In genomic region chr2:101533611-101534601, GRCh38 we compare ENCODE assay signal across 11 cellular contexts. TPM values are rescaled to one million over a fixed set of nuclear protein-coding genes. Genes with fewer than 3 reads are reported as not detected.
DNase-seq lines count a peak whose midpoint lies in the region; ATAC-seq and TF ChIP-seq lines count a peak whose summit lies in the region.
"Had no signal": no experiment of that assay in that cellular context is flagged by ENCODE, and none has a peak within 500 bp of the region (broad histone marks: within the 10 kb centered on the region; RNA-seq: fewer than 3 reads in every experiment).

No MANE protein-coding gene starts in this region.

- H3K4me3 ChIP-seq in neural progenitor cell = no peak overlapping the region
- H3K4me3 ChIP-seq: BLaER1, K562 had no signal

- peaks cover 1% of the 10 kb centered on the region for H3K4me1 ChIP-seq in neural progenitor cell
- H3K4me1 ChIP-seq: BLaER1 had no signal

- H3K27ac Mint-ChIP-seq in neural progenitor cell = peak overlapping the region; percentile 11
- H3K27ac Mint-ChIP-seq: nephron progenitor cell had no signal

- H3F3A ChIP-seq in neural progenitor cell (ENCODE audit: low read depth) = peaks cover 21% of the 10 kb centered on the region

- H3K36me3 ChIP-seq in neural progenitor cell = no peaks in the 10 kb centered on the region
- H3K36me3 ChIP-seq: BLaER1 had no signal

- H3K27me3 ChIP-seq in neural progenitor cell = no peaks in the 10 kb centered on the region
- H3K27me3 ChIP-seq: BLaER1 had no signal

- no peak overlapping the region for H3K4me3 Mint-ChIP-seq in neural progenitor cell
- H3K4me3 Mint-ChIP-seq: nephron progenitor cell had no signal

- peaks cover 11% of the 10 kb centered on the region for H3K4me1 Mint-ChIP-seq in neural progenitor cell
- H3K4me1 Mint-ChIP-seq: nephron progenitor cell had no signal

- no peaks in the 10 kb centered on the region for H3K36me3 Mint-ChIP-seq in neural progenitor cell

- no peak overlapping the region for H2AFZ ChIP-seq in neural progenitor cell (replicated peaks)

- no peaks in the 10 kb centered on the region for H4K20me1 ChIP-seq in neural progenitor cell (ENCODE audit: low read depth)
- H4K20me1 ChIP-seq: BLaER1 had no signal

- no peaks in the 10 kb centered on the region for H3K9me3 Mint-ChIP-seq in neural progenitor cell
- H3K9me3 Mint-ChIP-seq: nephron progenitor cell had no signal

- TF ChIP-seq POLR2A in erythroblast (IDR thresholded peaks at IDR 0.05; ENCODE audit: low read length) = no peak

- H3K27ac ChIP-seq in neural progenitor cell = no peak overlapping the region
- H3K27ac ChIP-seq: BLaER1 had no signal

- no peaks in the 10 kb centered on the region for H3K79me2 ChIP-seq in neural progenitor cell (ENCODE audit: low read depth)

- H3K9me3 ChIP-seq in neural progenitor cell (ENCODE audit: low read depth) = no peaks in the 10 kb centered on the region

- H3K27me3 Mint-ChIP-seq in neural progenitor cell (ENCODE audit: insufficient read depth, low read depth) = peaks cover 4% of the 10 kb centered on the region

- ATAC-seq in activated CD4-positive, CD25-positive, alpha-beta regulatory T cell treated with anti-CD3 and anti-CD28 coated beads, Interleukin-2, amount 50 U/mL, for 24 hours = no peak
- ATAC-seq: K562 had no signal

- DNase-seq in CD1c-positive myeloid dendritic cell (ENCODE audit: extremely low spot score) (peak; percentile 77), SKM-1 (lab: John Stamatoyannopoulos, UW; ENCODE audit: unreplicated experiment) (peak; percentile 41), foreskin melanocyte (peak; percentile 45), neural progenitor cell (ENCODE audit: low spot score) (peak; percentile 7), GM13976 (ENCODE audit: low spot score) (no peak), kidney tubule cell (ENCODE audit: low spot score) (no peak), erythroblast (lab: John Stamatoyannopoulos, UW) (no peak)
- DNase-seq: nephron progenitor cell had no signal

- no peak overlapping the region for H3K4me2 ChIP-seq in neural progenitor cell
- H3K4me2 ChIP-seq: BLaER1 had no signal

- TF ChIP-seq CTCF in neural progenitor cell (IDR thresholded peaks at IDR 0.05) = no peak
- TF ChIP-seq CTCF in GM13976 (IDR thresholded peaks at IDR 0.05; ENCODE audit: borderline replicate concordance, control extremely low read depth, extremely low read depth, insufficient read depth, missing control alignments) = no peak

- in situ Hi-C loops in GM13976 (cut with MboI; ENCODE audit: low sequenced_read_pairs, unreplicated experiment) = no loop called here

- H3K9ac ChIP-seq in neural progenitor cell = no peak overlapping the region
- H3K9ac ChIP-seq: BLaER1 had no signal

RNA-seq across cellular contexts. Expression of gene RFX8, which starts 59.0 kb away (rescaled TPM):
- total RNA-seq in neural progenitor cell (ENCODE audit: low replicate concordance) = 0.12 and 0.37 TPM in 2 replicates
- total RNA-seq: K562 had no signal

Comparison
In these comparisons a context has a peak if more than half of its experiments do, and no peak if none do; other contexts are left out.
1. DNase-seq: peak in CD1c-positive myeloid dendritic cell (single experiment), SKM-1 (single experiment), foreskin melanocyte (single experiment) and neural progenitor cell (single experiment); none in GM13976 (single experiment), kidney tubule cell (single experiment) and erythroblast (0 of 2).